ENCODE assay signal across 26 cellular contexts in the genomic region with DNA sequence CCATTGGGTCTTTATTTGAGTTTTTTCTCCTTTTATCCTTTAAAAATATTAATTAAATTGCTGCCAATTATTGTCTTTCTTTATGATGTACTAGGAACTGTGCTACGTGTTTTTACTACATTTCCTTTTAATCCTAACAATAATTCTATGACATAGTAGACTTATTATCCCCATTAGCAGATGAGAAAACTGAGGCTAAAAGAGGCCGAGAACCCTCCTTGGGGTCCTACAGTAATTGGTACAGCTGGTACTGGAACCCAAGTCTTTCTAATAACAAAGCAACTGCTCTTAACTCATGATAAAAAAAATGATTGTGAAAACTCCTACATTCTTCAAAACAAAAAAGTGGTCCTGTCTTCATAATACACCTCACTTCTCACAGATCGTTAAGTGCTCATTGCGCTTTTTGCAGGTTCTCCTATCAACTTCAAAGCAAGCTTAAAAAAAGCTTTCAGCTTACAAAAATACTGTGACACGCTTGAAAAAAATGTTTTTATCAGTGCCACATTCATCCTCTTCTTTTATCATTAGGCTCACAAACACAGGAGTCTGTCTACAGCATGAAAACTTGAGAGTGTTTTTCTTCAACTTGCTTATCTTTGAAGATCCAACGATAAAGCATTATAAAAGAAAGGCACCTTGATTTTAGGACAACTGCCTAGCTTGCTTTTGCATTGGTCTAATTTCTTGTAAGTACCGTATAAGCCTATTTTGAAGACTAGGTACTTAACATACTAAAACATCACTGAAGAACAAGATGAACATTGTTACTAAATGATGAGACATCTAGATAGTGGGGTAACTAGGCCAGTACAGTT. TPM values are rescaled to one million over a fixed set of nuclear protein-coding genes. Genes with fewer than 3 reads are reported as not detected.
A peak's percentile ranks its signal among the peaks of the same experiment; 100 is the strongest.
DNase-seq lines count a peak whose midpoint lies in the region; ATAC-seq and TF ChIP-seq lines count a peak whose summit lies in the region.
"Had no signal": no experiment of that assay in that cellular context is flagged by ENCODE, and none has a peak within 500 bp of the region (broad histone marks: within the 10 kb centered on the region; RNA-seq: fewer than 3 reads in every experiment).

No MANE protein-coding gene starts in this region.

- peaks cover 0 to 7% (median 0%) of the 10 kb centered on the region in 4 donors for H3K4me1 ChIP-seq in transverse colon
- H3K4me1 ChIP-seq in stomach: peaks cover 0 to 27% (median 10%) of the 10 kb centered on the region in 4 donors
- H3K4me1 ChIP-seq: psoas muscle had no signal

- in situ Hi-C loops in transverse colon (cut with MboI; ENCODE audit: low pct_ligation_motif_present in 1 of 4, low pct_unique_long_range_greater_than_20kb in 1 of 4, low sequenced_read_pairs in 3 of 4): no loop called here

- no peak for ATAC-seq in stimulated activated naive CD8-positive, alpha-beta T cell treated with anti-CD3 and anti-CD28 coated beads, Interleukin-15, Interleukin-2, amounts not matched to agents 100 U/mL and 50 U/mL, for 24 hours
- ATAC-seq in HG02588 (IDR thresholded peaks at IDR 0.05; ENCODE audit: unreplicated experiment): no peak
- ATAC-seq: GM12878, HCT116, psoas muscle had no signal

- H3K27me3 ChIP-seq in transverse colon (no peaks in the 10 kb centered on the region), stomach (no peaks in the 10 kb centered on the region)
- H3K27me3 ChIP-seq: SJSA1 had no signal

- no peaks in the 10 kb centered on the region for H3K36me3 ChIP-seq in transverse colon
- H3K36me3 ChIP-seq in stomach: no peaks in the 10 kb centered on the region
- H3K36me3 ChIP-seq: SJSA1 had no signal

- peak overlapping the region; percentile 94 for H3K27ac Mint-ChIP-seq in stimulated activated naive CD8-positive, alpha-beta T cell treated with anti-CD3 and anti-CD28 coated beads, Interleukin-15, Interleukin-2, amounts not matched to agents 100 ng/mL and 50 ng/mL, for 24 hours
- H3K27ac Mint-ChIP-seq in T-helper 2 cell treated with Interferon-gamma antibody and Interleukin-4, amounts not matched to agents 5 μg/mL and 100 μg/mL, for 36 hours: peak overlapping the region; percentile 93
- H3K27ac Mint-ChIP-seq: brain had no signal

- H3K9me3 ChIP-seq in transverse colon (no peaks in the 10 kb centered on the region), stomach (no peaks in the 10 kb centered on the region)
- H3K9me3 ChIP-seq: psoas muscle, SJSA1 had no signal

- TF ChIP-seq CTCF in transverse colon (IDR thresholded peaks at IDR 0.05) (no peak), stomach (IDR thresholded peaks at IDR 0.05) (no peak)

- 74 to 78% methylated on average over 6 to 7 of the region's 7 CpGs for WGBS in transverse colon (ENCODE audit: low coverage in 1 of 2), 2 donors
- WGBS in stomach, 5 donors: 66 to 78% (median 69%) methylated on average over 7 of the region's 7 CpGs

- no peak for DNase-seq in stimulated activated naive CD8-positive, alpha-beta T cell treated with anti-CD3 and anti-CD28 coated beads, Interleukin-15, Interleukin-2, amounts not matched to agents 100 U/mL and 50 U/mL, for 24 hours
- DNase-seq in T-helper 2 cell treated with Interferon-gamma antibody and Interleukin-4, amounts not matched to agents 5 μg/mL and 100 μg/mL, for 36 hours (ENCODE audit: low spot score): no peak
- peak; percentile 59 for DNase-seq in central memory CD4-positive, alpha-beta T cell
- DNase-seq in transverse colon: no peak
- DNase-seq in stomach: no peak
- no peak for DNase-seq in activated gamma-delta T cell treated with Interleukin-2 at 50 U/mL for 16 hours
- DNase-seq: activated CD4-positive, alpha-beta T cell treated with anti-CD3 and anti-CD28 coated beads, Interleukin-2, amount 50 U/mL, for 4 hours; foreskin melanocyte; KBM-7; mesenchymal stem cell; NCI-H1105 treated with DMSO at 0.1 percent for 48 hours; NCI-H2171; NCI-H69; nephron progenitor cell; OCI-M1; psoas muscle; stimulated activated CD4-positive, alpha-beta T cell treated with anti-CD3 and anti-CD28 coated beads, Interleukin-4, amount 100 ng/mL, for 1 hour; T1000 had no signal

- no peaks in the 10 kb centered on the region for H3K9me3 Mint-ChIP-seq in stimulated activated naive CD8-positive, alpha-beta T cell treated with anti-CD3 and anti-CD28 coated beads, Interleukin-15, Interleukin-2, amounts not matched to agents 100 ng/mL and 50 ng/mL, for 24 hours
- no peaks in the 10 kb centered on the region for H3K9me3 Mint-ChIP-seq in T-helper 2 cell treated with Interferon-gamma antibody and Interleukin-4, amounts not matched to agents 5 μg/mL and 100 μg/mL, for 36 hours
- H3K9me3 Mint-ChIP-seq: nephron progenitor cell had no signal

- H3K27ac ChIP-seq in transverse colon (peak overlapping the region in 3 of 4 donors; percentile 30 to 41 (median 34)), stomach (peak overlapping the region in 2 of 5 donors; percentile 13 to 20)
- H3K27ac ChIP-seq: epithelial cell of prostate, psoas muscle, SJSA1 had no signal

- H3K4me3 ChIP-seq in transverse colon (no peak overlapping the region), stomach (no peak overlapping the region)
- H3K4me3 ChIP-seq: GM12878, psoas muscle, SJSA1, skin epidermis had no signal

- H3K4me3 Mint-ChIP-seq in stimulated activated naive CD8-positive, alpha-beta T cell treated with anti-CD3 and anti-CD28 coated beads, Interleukin-15, Interleukin-2, amounts not matched to agents 100 ng/mL and 50 ng/mL, for 24 hours: peak overlapping the region; percentile 75
- H3K4me3 Mint-ChIP-seq in T-helper 2 cell treated with Interferon-gamma antibody and Interleukin-4, amounts not matched to agents 5 μg/mL and 100 μg/mL, for 36 hours: peak overlapping the region; percentile 79
- H3K4me3 Mint-ChIP-seq: brain, nephron progenitor cell had no signal

- TF ChIP-seq POLR2A in transverse colon (IDR thresholded peaks at IDR 0.05): no peak
- TF ChIP-seq POLR2A in stomach (IDR thresholded peaks at IDR 0.05): no peak

- H3K27me3 Mint-ChIP-seq in stimulated activated naive CD8-positive, alpha-beta T cell treated with anti-CD3 and anti-CD28 coated beads, Interleukin-15, Interleukin-2, amounts not matched to agents 100 ng/mL and 50 ng/mL, for 24 hours: no peaks in the 10 kb centered on the region
- no peaks in the 10 kb centered on the region for H3K27me3 Mint-ChIP-seq in T-helper 2 cell treated with Interferon-gamma antibody and Interleukin-4, amounts not matched to agents 5 μg/mL and 100 μg/mL, for 36 hours (ENCODE audit: low read depth)

- H3K36me3 Mint-ChIP-seq in stimulated activated naive CD8-positive, alpha-beta T cell treated with anti-CD3 and anti-CD28 coated beads, Interleukin-15, Interleukin-2, amounts not matched to agents 100 ng/mL and 50 ng/mL, for 24 hours (ENCODE audit: low read depth): peaks cover 4% of the 10 kb centered on the region
- H3K36me3 Mint-ChIP-seq in T-helper 2 cell treated with Interferon-gamma antibody and Interleukin-4, amounts not matched to agents 5 μg/mL and 100 μg/mL, for 36 hours (ENCODE audit: low read depth): peaks cover 28% of the 10 kb centered on the region
- H3K36me3 Mint-ChIP-seq: brain had no signal

- peaks cover 97% of the 10 kb centered on the region for H3K4me1 Mint-ChIP-seq in stimulated activated naive CD8-positive, alpha-beta T cell treated with anti-CD3 and anti-CD28 coated beads, Interleukin-15, Interleukin-2, amounts not matched to agents 100 ng/mL and 50 ng/mL, for 24 hours (ENCODE audit: low read depth)
- peaks cover 87% of the 10 kb centered on the region for H3K4me1 Mint-ChIP-seq in T-helper 2 cell treated with Interferon-gamma antibody and Interleukin-4, amounts not matched to agents 5 μg/mL and 100 μg/mL, for 36 hours (ENCODE audit: low read depth)
- H3K4me1 Mint-ChIP-seq: brain, nephron progenitor cell had no signal

- intact Hi-C loops in transverse colon (cut with DNase I; ENCODE audit: low total_unique reads): no loop called here
- intact Hi-C loops in stomach (cut with DNase I; ENCODE audit: low total_unique reads): no loop called here

- TF ChIP-seq EP300 in transverse colon (IDR thresholded peaks at IDR 0.05; ENCODE audit: low read depth): no peak
- no peak for TF ChIP-seq EP300 in stomach (IDR thresholded peaks at IDR 0.05)

RNA-seq across cellular contexts. Expression of a gene that starts 32.4 kb away (rescaled TPM):
- total RNA-seq in transverse colon (10 to 100 TPM in 2 of 4 donors, 1 to 10 TPM in 2; 6.4 to 38.5 (median 17.5) TPM), stomach (10 to 100 TPM in 2 of 5 donors, 1 to 10 TPM in 3; 3.5 to 22.9 (median 9.2) TPM)
- polyA plus RNA-seq in stomach: 1 to 10 TPM; 2.0 to 4.7 (median 2.4) TPM
